ENCODE assay signal across 8 cellular contexts in the genomic region with DNA sequence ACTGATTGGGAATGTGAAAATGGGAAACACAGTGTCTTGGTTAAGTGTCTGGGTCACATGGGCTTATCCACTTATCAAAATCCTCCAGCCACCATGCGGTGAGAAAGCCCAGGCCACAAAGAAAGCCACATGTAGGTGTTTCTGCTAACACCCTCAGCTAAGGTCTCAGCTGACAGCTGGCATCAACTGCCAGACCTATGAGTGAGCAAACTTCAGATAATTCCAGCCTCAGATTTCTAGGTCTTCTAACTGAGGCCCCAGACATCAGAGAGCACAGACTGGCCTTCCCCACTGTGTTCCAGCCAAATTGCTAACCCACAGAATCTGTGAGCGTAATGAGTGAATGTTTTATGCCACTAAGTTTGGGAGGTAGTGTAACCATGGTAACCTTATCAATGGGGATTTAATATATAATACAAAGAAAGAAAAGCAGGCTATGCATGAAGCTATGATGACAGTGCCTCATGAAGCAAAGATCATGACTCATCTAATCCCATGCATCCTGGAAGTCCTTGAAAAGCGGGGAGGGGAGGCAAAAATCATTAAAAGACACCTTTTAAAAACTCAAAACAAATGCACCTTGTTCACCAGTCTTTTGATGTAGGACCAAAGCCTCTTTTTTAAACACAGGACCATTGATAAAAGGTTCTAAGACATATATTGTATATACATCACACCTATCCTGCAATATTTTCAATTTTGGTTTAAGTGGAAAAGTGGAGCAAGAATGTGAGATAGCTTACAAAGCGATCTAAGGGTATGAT. TPM values are rescaled to one million over a fixed set of nuclear protein-coding genes. Genes with fewer than 3 reads are reported as not detected.
DNase-seq lines count a peak whose midpoint lies in the region; ATAC-seq and FAIRE-seq lines count a peak whose summit lies in the region.
"Not testable (repeated sequence)": the region's sequence is repeated elsewhere in the genome, so short reads cannot be mapped to it uniquely, and the experiment has no call there.

No MANE protein-coding gene starts in this region.

- FAIRE-seq in RCC 7860 (lab: Jason Lieb, UNC), result peak; percentile 75

- DNase-seq in GDM1 (lab: John Stamatoyannopoulos, UW) (peak; percentile 79), RCC 7860 (ENCODE audit: low spot score) (peak; percentile 80)
- DNase-seq in epithelial cell of prostate (ENCODE audit: low read depth, low spot score); stimulated activated naive CD8-positive, alpha-beta T cell treated with anti-CD3 and anti-CD28 coated beads, Interleukin-15, Interleukin-2, amounts not matched to agents 100 U/mL and 50 U/mL, for 24 hours: not testable (repeated sequence)

- H3K4me3 Mint-ChIP-seq in activated T-helper 17 cell treated with anti-CD3 and anti-CD28 coated beads, Interleukin-2, amount 50 U/mL, for 72 hours, result not testable (repeated sequence)

- H3K27ac ChIP-seq in epithelial cell of prostate, result peak overlapping the region; percentile 5
- peak overlapping the region; percentile 39 for H3K27ac ChIP-seq in layer of hippocampus (ENCODE audit: low read depth, low read length)

- H3K27me3 Mint-ChIP-seq in activated T-helper 17 cell treated with anti-CD3 and anti-CD28 coated beads, Interleukin-2, amount 50 U/mL, for 72 hours, result not testable (repeated sequence)

- peaks cover 61% of the 10 kb centered on the region for H3K36me3 Mint-ChIP-seq in activated T-helper 17 cell treated with anti-CD3 and anti-CD28 coated beads, Interleukin-2, amount 50 U/mL, for 72 hours (ENCODE audit: low read depth)

- H3K27me3 ChIP-seq in layer of hippocampus (ENCODE audit: control insufficient read depth, insufficient read depth, low read length), result not testable (repeated sequence)

- ATAC-seq in GM21723 (IDR thresholded peaks at IDR 0.05; ENCODE audit: unreplicated experiment), result peak; percentile 53
- peak; percentile 58 for ATAC-seq in HG03520 (IDR thresholded peaks at IDR 0.05; ENCODE audit: unreplicated experiment)
- ATAC-seq in activated T-helper 17 cell treated with anti-CD3 and anti-CD28 coated beads, Interleukin-2, amount 50 U/mL, for 72 hours (replicated peaks), result peak; percentile 69
- peak; percentile 84 for ATAC-seq in stimulated activated naive CD8-positive, alpha-beta T cell treated with anti-CD3 and anti-CD28 coated beads, Interleukin-15, Interleukin-2, amounts not matched to agents 100 U/mL and 50 U/mL, for 24 hours

- peak overlapping the region; percentile 66 for H3K27ac Mint-ChIP-seq in activated T-helper 17 cell treated with anti-CD3 and anti-CD28 coated beads, Interleukin-2, amount 50 U/mL, for 72 hours

- peaks cover 10% of the 10 kb centered on the region for H3K4me1 Mint-ChIP-seq in activated T-helper 17 cell treated with anti-CD3 and anti-CD28 coated beads, Interleukin-2, amount 50 U/mL, for 72 hours

- H3K9me3 Mint-ChIP-seq in activated T-helper 17 cell treated with anti-CD3 and anti-CD28 coated beads, Interleukin-2, amount 50 U/mL, for 72 hours, result not testable (repeated sequence)

RNA-seq across cellular contexts. Expression of a gene that starts 28.2 kb away (rescaled TPM):
- total RNA-seq in activated T-helper 17 cell treated with anti-CD3 and anti-CD28 coated beads, Interleukin-2, amount 50 U/mL, for 72 hours, result 1 to 10 TPM; 1.5 to 3.9 TPM

RNA-seq across cellular contexts. Expression of a gene that starts 58.7 kb away (rescaled TPM):
- not detected for total RNA-seq in activated T-helper 17 cell treated with anti-CD3 and anti-CD28 coated beads, Interleukin-2, amount 50 U/mL, for 72 hours
